ENCODE assay signal across 20 cellular contexts in the genomic region with DNA sequence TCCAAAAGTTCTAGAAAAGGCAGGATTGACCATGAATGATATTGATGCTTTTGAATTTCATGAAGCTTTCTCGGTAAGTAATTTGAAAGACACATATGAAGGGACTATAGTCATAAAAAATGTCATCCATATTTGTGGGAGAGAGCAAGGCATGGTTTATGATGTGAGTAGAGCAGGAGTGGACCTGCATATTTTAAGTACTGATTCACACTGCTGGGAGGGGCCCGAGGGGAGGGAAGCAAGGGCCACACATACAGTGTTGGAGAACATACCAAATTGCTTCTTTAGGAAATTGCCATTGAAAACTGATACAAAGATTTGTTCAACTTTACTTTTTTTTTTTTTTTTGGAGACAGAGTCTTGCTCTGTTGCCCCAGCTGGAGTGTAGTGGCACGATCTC. TPM values are rescaled to one million over a fixed set of nuclear protein-coding genes. Genes with fewer than 3 reads are reported as not detected.
DNase-seq lines count a peak whose midpoint lies in the region; ATAC-seq, FAIRE-seq and TF ChIP-seq lines count a peak whose summit lies in the region.
"Had no signal": no experiment of that assay in that cellular context is flagged by ENCODE, and none has a peak within 500 bp of the region (broad histone marks: within the 10 kb centered on the region; RNA-seq: fewer than 3 reads in every experiment).

No MANE protein-coding gene starts in this region.

- H2AFZ ChIP-seq in fibroblast of lung (ENCODE audit: low read length) = no peak overlapping the region
- H2AFZ ChIP-seq in smooth muscle cell (ENCODE audit: low read depth) = no peak overlapping the region

- no peak overlapping the region for H3K9ac ChIP-seq in fibroblast of lung (ENCODE audit: insufficient read depth, low read length)
- H3K9ac ChIP-seq in smooth muscle cell (ENCODE audit: low read depth) = no peak overlapping the region

- DNase-seq in H54 (ENCODE audit: insufficient read length, low spot score) = peak; percentile 59
- peak; percentile 86 for DNase-seq in RWPE1 (ENCODE audit: low spot score)
- peak; percentile 31 to 70 for DNase-seq in fibroblast of lung (ENCODE audit: low read depth in 2 of 2)
- no peak for DNase-seq in smooth muscle cell (lab: John Stamatoyannopoulos, UW; ENCODE audit: unreplicated experiment)
- no peak for DNase-seq in HuH-7.5 (ENCODE audit: low spot score)
- DNase-seq in gastrocnemius medialis = no peak
- DNase-seq in NCI-H510A treated with DMSO at 0.1 percent for 48 hours (lab: John Stamatoyannopoulos, UW) = no peak
- DNase-seq in activated naive CD4-positive, alpha-beta T cell treated with Interleukin-2 at 50 U/mL for 16 hours = no peak
- DNase-seq: amniotic stem cell; CD4-positive, CD25-positive, alpha-beta regulatory T cell; DMS53; H9; naive B cell; NCI-H1694 treated with DMSO at 0.1 percent for 48 hours; posterior cingulate gyrus; SIG-M5; stimulated activated CD4-positive, alpha-beta T cell treated with anti-CD3 and anti-CD28 coated beads, Interleukin-12 subunit alpha, Interleukin-12 subunit beta, amount 100 ng/mL, for 4 hours; tibial artery had no signal

- H4K20me1 ChIP-seq in fibroblast of lung (ENCODE audit: control insufficient read depth, extremely low read depth, insufficient read depth, low read length) (no peaks in the 10 kb centered on the region), smooth muscle cell (ENCODE audit: low read depth) (no peaks in the 10 kb centered on the region)

- CTCF ChIA-PET in RWPE1 (lab: Yijun Ruan, JAX) = interaction anchor here (0.8 kb wide), 1 partner anchor 46 kb away, joined by 3 read pairs; no protein-coding TSS in a partner anchor

- H3K27ac ChIP-seq in RWPE1 (peak overlapping the region; percentile 71), fibroblast of lung (ENCODE audit: insufficient read depth, low read length) (no peak overlapping the region), smooth muscle cell (ENCODE audit: low read depth) (peak overlapping the region; percentile 21), gastrocnemius medialis (no peak overlapping the region)
- H3K27ac ChIP-seq: tibial artery had no signal

- H3K79me2 ChIP-seq in fibroblast of lung (ENCODE audit: control insufficient read depth, insufficient read depth, low read length) (no peaks in the 10 kb centered on the region), smooth muscle cell (ENCODE audit: low read depth) (no peaks in the 10 kb centered on the region)

- POLR2A ChIA-PET in RWPE1 (lab: Yijun Ruan, JAX; ENCODE audit: low non-redundant PET) = no interaction called here

- peak; percentile 90 for FAIRE-seq in H54 (lab: Jason Lieb, UNC)

- H3K9me3 ChIP-seq in fibroblast of lung (ENCODE audit: control insufficient read depth, insufficient read depth, low read depth, low read length) (no peaks in the 10 kb centered on the region), smooth muscle cell (replicated peaks; ENCODE audit: low read depth) (no peaks in the 10 kb centered on the region), gastrocnemius medialis (no peaks in the 10 kb centered on the region)
- H3K9me3 ChIP-seq: tibial artery had no signal

- H3K4me3 ChIP-seq in fibroblast of lung (replicated peaks in 1 of 4; ENCODE audit: control extremely low read depth in 1 of 4, insufficient read depth in 1 of 4, low read depth in 3 of 4, low read length in 4 of 4) = no peak overlapping the region
- no peak overlapping the region for H3K4me3 ChIP-seq in smooth muscle cell
- no peak overlapping the region for H3K4me3 ChIP-seq in gastrocnemius medialis
- H3K4me3 ChIP-seq: lung, tibial artery had no signal

- TF ChIP-seq POLR2A in H54 (IDR thresholded peaks at IDR 0.05; ENCODE audit: low read depth, low read length) = no peak
- TF ChIP-seq POLR2A in gastrocnemius medialis (IDR thresholded peaks at IDR 0.05) = no peak

- intact Hi-C loops in gastrocnemius medialis (cut with DNase I; ENCODE audit: low total_unique reads) = no loop called here

- H3K27me3 ChIP-seq in fibroblast of lung (ENCODE audit: control insufficient read depth, insufficient read depth, low read length) = no peaks in the 10 kb centered on the region
- H3K27me3 ChIP-seq in smooth muscle cell (ENCODE audit: low read depth) = no peaks in the 10 kb centered on the region
- H3K27me3 ChIP-seq in gastrocnemius medialis = no peaks in the 10 kb centered on the region
- H3K27me3 ChIP-seq: tibial artery had no signal

- in situ Hi-C loops in gastrocnemius medialis (cut with MboI; ENCODE audit: low sequenced_read_pairs in 4 of 4) = no loop called here

- TF ChIP-seq CTCF in RWPE1 (conservative IDR thresholded peaks at IDR 0.05; ENCODE audit: low read depth) = no peak
- no peak for TF ChIP-seq CTCF in fibroblast of lung (conservative IDR thresholded peaks at IDR 0.05 in 1 of 2, IDR thresholded peaks at IDR 0.05 in 1 of 2; ENCODE audit: low read depth in 1 of 2, low read length in 2 of 2)
- TF ChIP-seq CTCF in smooth muscle cell (IDR thresholded peaks at IDR 0.05; ENCODE audit: borderline replicate concordance, insufficient read depth, poor library complexity, severe bottlenecking) = no peak
- no peak for TF ChIP-seq CTCF in gastrocnemius medialis (IDR thresholded peaks at IDR 0.05 in 4 of 5, conservative IDR thresholded peaks at IDR 0.05 in 1 of 5)

- peaks cover 3% of the 10 kb centered on the region for H3K36me3 ChIP-seq in fibroblast of lung (ENCODE audit: control insufficient read depth, insufficient read depth, low read length)
- H3K36me3 ChIP-seq in smooth muscle cell (ENCODE audit: low read depth) = peaks cover 18% of the 10 kb centered on the region
- peaks cover 9 to 96% of the 10 kb centered on the region in 2 donors for H3K36me3 ChIP-seq in gastrocnemius medialis

- H3F3A ChIP-seq in smooth muscle cell (ENCODE audit: low read depth) = no peaks in the 10 kb centered on the region

- no peaks in the 10 kb centered on the region for H3K4me1 ChIP-seq in fibroblast of lung (ENCODE audit: control insufficient read depth, extremely low read depth, insufficient read depth, low read length)
- no peaks in the 10 kb centered on the region for H3K4me1 ChIP-seq in smooth muscle cell (ENCODE audit: low read depth)
- H3K4me1 ChIP-seq in gastrocnemius medialis = no peaks in the 10 kb centered on the region
- H3K4me1 ChIP-seq: tibial artery had no signal

- H3K4me2 ChIP-seq in fibroblast of lung (ENCODE audit: extremely low read depth, insufficient read depth, low read length) (no peak overlapping the region), smooth muscle cell (no peak overlapping the region)

- no peak for ATAC-seq in gastrocnemius medialis
- ATAC-seq: stimulated activated effector memory CD8-positive, alpha-beta T cell treated with anti-CD3 and anti-CD28 coated beads, Interleukin-12 subunit alpha, Interleukin-12 subunit beta, amount 100 ng/mL, for 72 hours had no signal

- 85% methylated on average over 3 of the region's 3 CpGs for WGBS in smooth muscle cell (ENCODE audit: low lambda C conversion rate)

RNA-seq across cellular contexts. Expression of gene HADHB, which starts 39.4 kb away (rescaled TPM):
- total RNA-seq in fibroblast of lung = 129 and 130 TPM in 2 replicates
- polyA plus RNA-seq in fibroblast of lung = 137 and 151 TPM in 2 replicates
- polyA plus RNA-seq in fibroblast of lung (2012) = 100 and 104 TPM in 2 replicates
- polyA minus RNA-seq in fibroblast of lung (ENCODE audit: low replicate concordance) = 41.0 and 44.3 TPM in 2 replicates
- total RNA-seq in smooth muscle cell = 70.8 and 103 TPM in 2 replicates
- polyA plus RNA-seq in smooth muscle cell = 89.1 and 96.1 TPM in 2 replicates
- total RNA-seq in gastrocnemius medialis = 100 to 1,000 TPM; 719 to 936 (median 781) TPM

RNA-seq across cellular contexts. Expression of gene HADHA, which starts 39.7 kb away (rescaled TPM):
- total RNA-seq in fibroblast of lung (144 and 162 TPM in 2 replicates), smooth muscle cell (96.9 and 104 TPM in 2 replicates), gastrocnemius medialis (100 to 1,000 TPM; 443 to 480 (median 462) TPM)
- polyA plus RNA-seq in fibroblast of lung (155 and 171 TPM in 2 replicates), smooth muscle cell (90.1 and 111 TPM in 2 replicates)
- polyA plus RNA-seq in fibroblast of lung (2012) = 159 and 167 TPM in 2 replicates
- 181 and 203 TPM in 2 replicates for polyA minus RNA-seq in fibroblast of lung (ENCODE audit: low replicate concordance)

Comparison
In these comparisons a context has a peak if more than half of its experiments do, and no peak if none do; other contexts are left out.
1. DNase-seq: peak in H54 (single experiment), RWPE1 (single experiment) and fibroblast of lung (2 of 2); none in smooth muscle cell (single experiment), HuH-7.5 (single experiment), gastrocnemius medialis (0 of 2), NCI-H510A treated with DMSO at 0.1 percent for 48 hours (single experiment) and activated naive CD4-positive, alpha-beta T cell treated with Interleukin-2 at 50 U/mL for 16 hours (single experiment).
2. H3K27ac ChIP-seq: peak in RWPE1 (single experiment) and smooth muscle cell (single experiment); none in fibroblast of lung (single experiment) and gastrocnemius medialis (0 of 4).